In the genomic region with DNA sequence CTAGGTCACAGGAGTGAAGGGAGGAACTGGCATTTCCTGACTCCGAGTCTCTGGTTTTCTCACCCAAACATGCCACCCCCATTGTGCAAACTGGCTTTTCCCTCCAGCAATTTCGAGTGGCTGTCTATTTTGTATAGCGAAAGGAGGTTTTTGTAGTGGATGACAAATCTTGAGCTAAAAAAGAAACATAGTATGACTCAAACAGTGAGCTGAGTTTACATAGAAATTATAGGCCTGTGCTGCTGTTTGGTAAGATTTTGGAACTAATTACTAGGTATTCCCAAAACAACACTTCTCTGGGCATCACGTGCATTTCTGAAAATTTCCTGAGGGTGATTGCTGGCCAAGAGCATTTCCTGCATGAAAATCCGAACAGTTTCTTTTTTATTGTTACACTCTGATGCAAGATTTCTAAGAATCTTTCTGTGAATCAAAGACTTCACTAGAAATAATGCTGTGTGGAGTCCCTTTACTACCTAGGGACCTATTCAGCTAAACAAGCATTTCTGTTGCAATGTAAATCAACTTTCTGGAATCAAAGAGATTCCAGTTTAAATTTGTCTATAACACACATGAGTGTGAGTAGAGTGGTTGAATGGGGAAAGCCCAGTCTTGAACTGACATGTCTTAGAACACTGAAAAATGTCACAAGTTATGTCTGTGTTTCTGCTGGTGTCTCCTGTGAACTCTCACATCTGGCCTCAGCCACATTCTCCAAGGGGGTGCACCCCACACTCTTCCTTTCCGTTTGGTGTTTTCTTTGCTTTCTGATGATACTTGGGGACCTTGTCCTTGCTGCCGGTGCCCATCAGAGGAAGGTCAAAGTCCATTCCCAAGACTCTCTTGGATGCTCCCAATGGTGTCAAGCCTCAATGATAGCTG, we compare ENCODE assay signal across 9 cellular contexts.
DNase-seq lines count a peak whose midpoint lies in the region; ATAC-seq lines count a peak whose summit lies in the region.
"Had no signal": no experiment of that assay in that cellular context is flagged by ENCODE, and none has a peak within 500 bp of the region (broad histone marks: within the 10 kb centered on the region; RNA-seq: fewer than 3 reads in every experiment).

No MANE protein-coding gene starts in this region.

- no peak for DNase-seq in activated naive CD8-positive, alpha-beta T cell treated with anti-CD3 and anti-CD28 coated beads, Interleukin-2, amount 50 U/mL, for 24 hours
- peak; percentile 18 to 21 for DNase-seq in stimulated activated CD4-positive, alpha-beta T cell treated with anti-CD3 and anti-CD28 coated beads, Interleukin-2, amount 100 ng/mL, for 24 hours
- DNase-seq in retina (no peak), NCI-H524 (lab: John Stamatoyannopoulos, UW) (no peak), DMS79 (lab: John Stamatoyannopoulos, UW) (no peak), HuH-7.5 (ENCODE audit: low spot score) (no peak)
- DNase-seq: MV-4-11 had no signal

- H3K27me3 Mint-ChIP-seq in activated naive CD8-positive, alpha-beta T cell treated with anti-CD3 and anti-CD28 coated beads, Interleukin-2, amount 50 U/mL, for 24 hours = peaks cover 3% of the 10 kb centered on the region

- H3K9me3 Mint-ChIP-seq in activated naive CD8-positive, alpha-beta T cell treated with anti-CD3 and anti-CD28 coated beads, Interleukin-2, amount 50 U/mL, for 24 hours = peaks cover 3% of the 10 kb centered on the region

- no peaks in the 10 kb centered on the region for H3K36me3 Mint-ChIP-seq in activated naive CD8-positive, alpha-beta T cell treated with anti-CD3 and anti-CD28 coated beads, Interleukin-2, amount 50 U/mL, for 24 hours (ENCODE audit: low read depth)

- H3K4me3 Mint-ChIP-seq in activated naive CD8-positive, alpha-beta T cell treated with anti-CD3 and anti-CD28 coated beads, Interleukin-2, amount 50 U/mL, for 24 hours = no peak overlapping the region

- ATAC-seq in GM18870 (IDR thresholded peaks at IDR 0.05; ENCODE audit: unreplicated experiment) (peak; percentile 80), HG02763 (IDR thresholded peaks at IDR 0.05; ENCODE audit: unreplicated experiment) (peak; percentile 69)
- peak; percentile 76 for ATAC-seq in activated naive CD8-positive, alpha-beta T cell treated with anti-CD3 and anti-CD28 coated beads, Interleukin-2, amount 50 U/mL, for 24 hours

- peaks cover 16% of the 10 kb centered on the region for H3K4me1 Mint-ChIP-seq in activated naive CD8-positive, alpha-beta T cell treated with anti-CD3 and anti-CD28 coated beads, Interleukin-2, amount 50 U/mL, for 24 hours

- peak overlapping the region; percentile 73 for H3K27ac Mint-ChIP-seq in activated naive CD8-positive, alpha-beta T cell treated with anti-CD3 and anti-CD28 coated beads, Interleukin-2, amount 50 U/mL, for 24 hours

Comparison
In these comparisons a context has a peak if more than half of its experiments do, and no peak if none do; other contexts are left out.
1. DNase-seq: peak in stimulated activated CD4-positive, alpha-beta T cell treated with anti-CD3 and anti-CD28 coated beads, Interleukin-2, amount 100 ng/mL, for 24 hours (2 of 2); none in activated naive CD8-positive, alpha-beta T cell treated with anti-CD3 and anti-CD28 coated beads, Interleukin-2, amount 50 U/mL, for 24 hours (single experiment), retina (single experiment), NCI-H524 (0 of 2), DMS79 (single experiment) and HuH-7.5 (single experiment).
2. Peak in every context shown above with its lines, with median percentiles within 50 percentile points of each other: ATAC-seq.